In genomic region chr1:228839656-228840055, GRCh38 we compare ENCODE assay signal across 21 cellular contexts.
"Had no signal": no experiment of that assay in that cellular context is flagged by ENCODE, and none has a peak within 500 bp of the region (broad histone marks: within the 10 kb centered on the region; RNA-seq: fewer than 3 reads in every experiment).

No MANE protein-coding gene starts in this region.

- H3K36me3 Mint-ChIP-seq: natural killer cell had no signal

- H3K27ac Mint-ChIP-seq: activated B cell treated with CpG ODN at 0.5 μM for 24 hours; activated CD4-positive, alpha-beta memory T cell treated with anti-CD3 and anti-CD28 coated beads, Interleukin-2, amount 10 ng/mL, durations not matched to agents 7 days and 5 days; activated naive CD8-positive, alpha-beta T cell treated with anti-CD3 and anti-CD28 coated beads, Interleukin-2, amount 50 U/mL, for 24 hours; activated T-cell treated with anti-CD3 and anti-CD28 coated beads, Interleukin-2, amount 50 U/mL, for 24 hours; effector memory CD8-positive, alpha-beta T cell; natural killer cell; T-cell had no signal

- H3K4me1 Mint-ChIP-seq: activated B cell treated with CpG ODN at 0.5 μM for 24 hours; activated CD4-positive, alpha-beta memory T cell treated with anti-CD3 and anti-CD28 coated beads, Interleukin-2, amount 10 ng/mL, durations not matched to agents 7 days and 5 days; activated naive CD8-positive, alpha-beta T cell treated with anti-CD3 and anti-CD28 coated beads, Interleukin-2, amount 50 U/mL, for 24 hours; natural killer cell; T-cell had no signal

- ATAC-seq: activated naive CD8-positive, alpha-beta T cell treated with anti-CD3 and anti-CD28 coated beads, Interleukin-2, amount 50 U/mL, for 24 hours; effector memory CD8-positive, alpha-beta T cell; left cardiac atrium; natural killer cell; T-cell had no signal

- H3K4me3 Mint-ChIP-seq: activated B cell treated with CpG ODN at 0.5 μM for 24 hours; activated CD4-positive, alpha-beta memory T cell treated with anti-CD3 and anti-CD28 coated beads, Interleukin-2, amount 10 ng/mL, durations not matched to agents 7 days and 5 days; activated naive CD4-positive, alpha-beta T cell treated with anti-CD3 and anti-CD28 coated beads, Interleukin-2, amount 10 ng/mL, durations not matched to agents 7 days and 5 days; activated naive CD8-positive, alpha-beta T cell treated with anti-CD3 and anti-CD28 coated beads, Interleukin-2, amount 50 U/mL, for 24 hours; activated T-cell treated with anti-CD3 and anti-CD28 coated beads, Interleukin-2, amount 50 U/mL, for 24 hours; effector memory CD8-positive, alpha-beta T cell; natural killer cell; T-cell had no signal

- FAIRE-seq: bronchial epithelial cell, islet of Langerhans had no signal

- H3K27me3 Mint-ChIP-seq: activated naive CD8-positive, alpha-beta T cell treated with anti-CD3 and anti-CD28 coated beads, Interleukin-2, amount 50 U/mL, for 24 hours had no signal

- H3K4me3 ChIP-seq: ascending aorta, tibial nerve had no signal

- H3K27me3 ChIP-seq: ascending aorta, tibial nerve had no signal

- H3K36me3 ChIP-seq: ascending aorta, tibial nerve had no signal

- DNase-seq: activated B cell treated with CpG ODN at 0.5 μM for 24 hours; activated CD4-positive, alpha-beta memory T cell treated with anti-CD3 and anti-CD28 coated beads, Interleukin-2, amount 10 ng/mL, durations not matched to agents 7 days and 5 days; activated CD4-positive, alpha-beta T cell treated with anti-CD3 and anti-CD28 coated beads for 4 hours; activated effector memory CD4-positive, alpha-beta T cell treated with Interleukin-2 at 50 U/mL for 16 hours; activated naive CD4-positive, alpha-beta T cell treated with anti-CD3 and anti-CD28 coated beads, Interleukin-2, amount 10 ng/mL, durations not matched to agents 7 days and 5 days; activated naive CD8-positive, alpha-beta T cell treated with anti-CD3 and anti-CD28 coated beads, Interleukin-2, amount 50 U/mL, for 24 hours; activated T-cell treated with anti-CD3 and anti-CD28 coated beads, Interleukin-2, amount 50 U/mL, for 24 hours; effector memory CD8-positive, alpha-beta T cell; left cardiac atrium; mesendoderm; natural killer cell; nucleus accumbens; stimulated activated CD4-positive, alpha-beta T cell treated with anti-CD3 and anti-CD28 coated beads, Interleukin-1b, Interleukin-23, amount 100 ng/mL, for 48 hours; stimulated activated naive CD4-positive, alpha-beta T cell treated with Interleukin-2 at 50 U/mL for 16 hours; substantia nigra; T-cell; T-helper 9 cell had no signal

- H3K9me3 ChIP-seq: ascending aorta had no signal
